ENCODE assay signal across 1 cellular context in the genomic region with DNA sequence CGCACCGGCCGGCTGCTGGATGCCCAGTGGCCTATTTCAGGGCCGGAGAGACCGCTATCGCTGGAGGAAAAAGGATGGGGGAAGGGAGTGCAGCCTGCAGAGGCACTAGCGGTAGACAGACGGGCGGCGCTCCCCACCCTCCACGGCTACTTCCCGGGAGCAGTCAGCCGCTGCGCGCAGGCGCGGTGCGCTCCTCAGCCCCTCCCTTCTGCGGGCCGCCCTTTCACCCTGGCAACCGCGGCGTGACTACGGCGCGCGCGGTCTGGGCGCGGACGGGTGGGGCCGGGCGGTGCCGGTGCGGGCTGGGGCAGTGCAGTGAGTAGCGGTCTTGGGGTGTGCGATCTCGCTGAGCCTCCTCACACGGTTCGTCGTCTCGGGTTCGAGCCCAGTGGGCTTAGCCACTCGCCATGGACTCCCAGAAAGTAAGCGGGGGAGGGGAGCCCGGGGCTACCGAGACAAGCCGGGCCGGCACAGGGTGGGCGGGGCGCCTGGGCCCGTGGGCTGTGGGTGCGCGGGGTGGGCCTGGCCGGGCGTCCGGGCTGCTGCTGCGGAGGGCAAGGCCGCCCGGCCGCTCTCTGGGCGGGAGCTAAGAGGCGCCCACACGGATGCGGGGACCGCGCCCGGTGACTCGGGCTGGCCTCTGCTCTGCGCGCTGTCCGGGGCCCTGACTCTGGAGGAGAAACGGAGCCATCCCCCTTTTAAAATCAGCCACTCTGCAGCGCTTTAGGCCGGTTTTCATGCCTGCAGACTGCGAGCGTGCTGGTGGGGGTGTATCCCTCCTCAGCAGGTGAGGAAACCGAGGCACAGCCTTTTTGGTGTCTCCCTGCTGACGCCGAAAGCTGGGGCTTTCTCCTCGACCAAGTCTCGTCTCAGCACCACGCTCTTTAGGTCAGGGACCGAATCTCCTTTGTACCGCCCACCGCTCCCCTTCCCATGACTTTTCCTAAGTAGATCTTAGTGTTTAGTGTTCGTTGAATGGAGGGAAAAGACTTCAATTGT.
TF ChIP-seq lines count a peak whose summit lies in the region.

A gene (plus strand): TSS at position 221 of the 999 bp plus-strand sequence. CDS start 187 bp downstream, at position 408.

TF ChIP-seq in HepG2, 621 proteins besides CTCF, POLR2A, EP300 and RAD21 (continued from another document and continues in another):
- TF ChIP-seq, protein P1, sequence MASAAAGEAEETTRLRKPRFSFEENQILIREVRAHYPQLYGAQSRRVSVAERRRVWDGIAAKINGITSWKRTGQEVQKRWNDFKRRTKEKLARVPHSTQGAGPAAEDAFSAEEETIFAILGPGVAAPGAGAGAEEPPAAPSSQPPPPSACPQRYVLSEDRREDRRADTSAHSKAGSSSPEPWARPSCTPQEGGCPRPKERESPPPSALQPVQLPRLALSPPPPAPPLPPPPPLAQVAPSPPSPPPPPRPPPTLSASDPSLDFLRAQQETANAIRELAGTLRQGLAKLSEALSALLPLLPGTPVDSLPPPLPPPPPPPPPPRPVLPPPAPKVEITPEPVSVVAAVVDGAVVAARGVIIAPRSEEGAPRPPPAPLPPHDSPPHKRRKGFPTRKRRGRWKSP (CRISPR knock-in tag; IDR thresholded peaks at IDR 0.05) = peak; percentile 58; the same call in 1 of the 2 replicates
- TF ChIP-seq ZEB1 (IDR thresholded peaks at IDR 0.05; ENCODE audit: insufficient replicate concordance, low read depth) (no peak), ZNF431 (CRISPR knock-in tag; IDR thresholded peaks at IDR 0.05; ENCODE audit: borderline replicate concordance, low read depth) (peak; percentile 46; the same call in 1 of the 2 replicates), MYC (CRISPR knock-in tag; IDR thresholded peaks at IDR 0.05; ENCODE audit: borderline replicate concordance) (peak; percentile 78), SOX6 (IDR thresholded peaks at IDR 0.05) (no peak), SOX6 (CRISPR knock-in tag; IDR thresholded peaks at IDR 0.05) (peak; percentile 62), ETV6 (CRISPR knock-in tag; conservative IDR thresholded peaks at IDR 0.05) (no peak), MEIS1 (CRISPR knock-in tag; IDR thresholded peaks at IDR 0.05; ENCODE audit: borderline replicate concordance) (0 out of 2 replicates have a peak, but pooled peaks have one; percentile 67), RFXAP (CRISPR knock-in tag; IDR thresholded peaks at IDR 0.05; ENCODE audit: borderline replicate concordance) (peak; percentile 62; the same call in 1 of the 2 replicates), ZNF629 (CRISPR knock-in tag; conservative IDR thresholded peaks at IDR 0.05) (peak; percentile 24; the same call in 1 of the 2 replicates), FOXA3 (CRISPR knock-in tag; IDR thresholded peaks at IDR 0.05) (peak; percentile 38; the same call in 1 of the 2 replicates), ISX (CRISPR knock-in tag; conservative IDR thresholded peaks at IDR 0.05) (no peak), ZNF563 (CRISPR knock-in tag; IDR thresholded peaks at IDR 0.05) (peak; percentile 24), MBD4 (IDR thresholded peaks at IDR 0.05; ENCODE audit: borderline replicate concordance, low read length) (no peak), ZFAT (CRISPR knock-in tag; conservative IDR thresholded peaks at IDR 0.05) (no peak), NR2F6 (IDR thresholded peaks at IDR 0.05) (no peak), NR2F6 (CRISPR knock-in tag; IDR thresholded peaks at IDR 0.05) (peak; percentile 43; the same call in 1 of the 2 replicates), ARHGAP35 (CRISPR knock-in tag; IDR thresholded peaks at IDR 0.05; ENCODE audit: borderline replicate concordance) (no peak; the same call in 1 of the 2 replicates), ZNF589 (CRISPR knock-in tag; conservative IDR thresholded peaks at IDR 0.05) (no peak), ZNF30 (CRISPR knock-in tag; IDR thresholded peaks at IDR 0.05) (0 out of 2 replicates have a peak, but pooled peaks have one; percentile 4), DNMT3B (CRISPR knock-in tag; conservative IDR thresholded peaks at IDR 0.05) (no peak), ZKSCAN1 (IDR thresholded peaks at IDR 0.05; ENCODE audit: low read length) (no peak), HOXA3 (CRISPR knock-in tag; IDR thresholded peaks at IDR 0.05) (peak; percentile 48; the same call in 1 of the 2 replicates), RXRB (CRISPR knock-in tag; IDR thresholded peaks at IDR 0.05; ENCODE audit: borderline replicate concordance) (peak; percentile 32; the same call in 1 of the 2 replicates), ASH2L (IDR thresholded peaks at IDR 0.05; ENCODE audit: insufficient read length, low read depth, low read length) (peak; percentile 76), ZBTB38 (CRISPR knock-in tag; IDR thresholded peaks at IDR 0.05) (peak; percentile 47), KLF9 (CRISPR knock-in tag; IDR thresholded peaks at IDR 0.05; ENCODE audit: low read depth) (0 out of 2 replicates have a peak, but pooled peaks have one; percentile 41)
- TF ChIP-seq, protein P2, sequence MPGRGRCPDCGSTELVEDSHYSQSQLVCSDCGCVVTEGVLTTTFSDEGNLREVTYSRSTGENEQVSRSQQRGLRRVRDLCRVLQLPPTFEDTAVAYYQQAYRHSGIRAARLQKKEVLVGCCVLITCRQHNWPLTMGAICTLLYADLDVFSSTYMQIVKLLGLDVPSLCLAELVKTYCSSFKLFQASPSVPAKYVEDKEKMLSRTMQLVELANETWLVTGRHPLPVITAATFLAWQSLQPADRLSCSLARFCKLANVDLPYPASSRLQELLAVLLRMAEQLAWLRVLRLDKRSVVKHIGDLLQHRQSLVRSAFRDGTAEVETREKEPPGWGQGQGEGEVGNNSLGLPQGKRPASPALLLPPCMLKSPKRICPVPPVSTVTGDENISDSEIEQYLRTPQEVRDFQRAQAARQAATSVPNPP (CRISPR knock-in tag; IDR thresholded peaks at IDR 0.05) = peak; percentile 82; the same call in 1 of the 2 replicates
- TF ChIP-seq, protein P3, sequence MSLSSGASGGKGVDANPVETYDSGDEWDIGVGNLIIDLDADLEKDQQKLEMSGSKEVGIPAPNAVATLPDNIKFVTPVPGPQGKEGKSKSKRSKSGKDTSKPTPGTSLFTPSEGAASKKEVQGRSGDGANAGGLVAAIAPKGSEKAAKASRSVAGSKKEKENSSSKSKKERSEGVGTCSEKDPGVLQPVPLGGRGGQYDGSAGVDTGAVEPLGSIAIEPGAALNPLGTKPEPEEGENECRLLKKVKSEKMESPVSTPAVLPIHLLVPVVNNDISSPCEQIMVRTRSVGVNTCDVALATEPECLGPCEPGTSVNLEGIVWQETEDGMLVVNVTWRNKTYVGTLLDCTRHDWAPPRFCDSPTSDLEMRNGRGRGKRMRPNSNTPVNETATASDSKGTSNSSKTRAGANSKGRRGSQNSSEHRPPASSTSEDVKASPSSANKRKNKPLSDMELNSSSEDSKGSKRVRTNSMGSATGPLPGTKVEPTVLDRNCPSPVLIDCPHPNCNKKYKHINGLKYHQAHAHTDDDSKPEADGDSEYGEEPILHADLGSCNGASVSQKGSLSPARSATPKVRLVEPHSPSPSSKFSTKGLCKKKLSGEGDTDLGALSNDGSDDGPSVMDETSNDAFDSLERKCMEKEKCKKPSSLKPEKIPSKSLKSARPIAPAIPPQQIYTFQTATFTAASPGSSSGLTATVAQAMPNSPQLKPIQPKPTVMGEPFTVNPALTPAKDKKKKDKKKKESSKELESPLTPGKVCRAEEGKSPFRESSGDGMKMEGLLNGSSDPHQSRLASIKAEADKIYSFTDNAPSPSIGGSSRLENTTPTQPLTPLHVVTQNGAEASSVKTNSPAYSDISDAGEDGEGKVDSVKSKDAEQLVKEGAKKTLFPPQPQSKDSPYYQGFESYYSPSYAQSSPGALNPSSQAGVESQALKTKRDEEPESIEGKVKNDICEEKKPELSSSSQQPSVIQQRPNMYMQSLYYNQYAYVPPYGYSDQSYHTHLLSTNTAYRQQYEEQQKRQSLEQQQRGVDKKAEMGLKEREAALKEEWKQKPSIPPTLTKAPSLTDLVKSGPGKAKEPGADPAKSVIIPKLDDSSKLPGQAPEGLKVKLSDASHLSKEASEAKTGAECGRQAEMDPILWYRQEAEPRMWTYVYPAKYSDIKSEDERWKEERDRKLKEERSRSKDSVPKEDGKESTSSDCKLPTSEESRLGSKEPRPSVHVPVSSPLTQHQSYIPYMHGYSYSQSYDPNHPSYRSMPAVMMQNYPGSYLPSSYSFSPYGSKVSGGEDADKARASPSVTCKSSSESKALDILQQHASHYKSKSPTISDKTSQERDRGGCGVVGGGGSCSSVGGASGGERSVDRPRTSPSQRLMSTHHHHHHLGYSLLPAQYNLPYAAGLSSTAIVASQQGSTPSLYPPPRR (CRISPR knock-in tag; IDR thresholded peaks at IDR 0.05; ENCODE audit: borderline replicate concordance) = peak; percentile 58; the same call in 1 of the 2 replicates
- TF ChIP-seq, protein P4, sequence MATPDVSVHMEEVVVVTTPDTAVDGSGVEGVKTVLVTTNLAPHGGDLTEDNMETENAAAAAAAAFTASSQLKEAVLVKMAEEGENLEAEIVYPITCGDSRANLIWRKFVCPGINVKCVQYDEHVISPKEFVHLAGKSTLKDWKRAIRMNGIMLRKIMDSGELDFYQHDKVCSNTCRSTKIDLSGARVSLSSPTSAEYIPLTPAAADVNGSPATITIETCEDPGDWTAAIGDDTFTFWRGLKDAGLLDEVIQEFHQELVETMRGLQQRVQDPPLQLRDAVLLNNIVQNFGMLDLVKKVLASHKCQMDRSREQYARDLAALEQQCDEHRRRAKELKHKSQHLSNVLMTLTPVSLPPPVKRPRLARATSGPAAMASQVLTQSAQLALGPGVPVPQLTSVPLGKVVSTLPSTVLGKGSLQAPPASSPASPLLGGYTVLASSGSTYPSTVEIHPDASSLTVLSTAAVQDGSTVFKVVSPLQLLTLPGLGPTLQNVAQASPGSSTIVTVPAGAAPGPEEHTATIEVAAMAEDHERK (CRISPR knock-in tag; IDR thresholded peaks at IDR 0.05; ENCODE audit: low read depth) = 0 out of 2 replicates have a peak, but pooled peaks have one; percentile 48
- TF ChIP-seq, protein P5, sequence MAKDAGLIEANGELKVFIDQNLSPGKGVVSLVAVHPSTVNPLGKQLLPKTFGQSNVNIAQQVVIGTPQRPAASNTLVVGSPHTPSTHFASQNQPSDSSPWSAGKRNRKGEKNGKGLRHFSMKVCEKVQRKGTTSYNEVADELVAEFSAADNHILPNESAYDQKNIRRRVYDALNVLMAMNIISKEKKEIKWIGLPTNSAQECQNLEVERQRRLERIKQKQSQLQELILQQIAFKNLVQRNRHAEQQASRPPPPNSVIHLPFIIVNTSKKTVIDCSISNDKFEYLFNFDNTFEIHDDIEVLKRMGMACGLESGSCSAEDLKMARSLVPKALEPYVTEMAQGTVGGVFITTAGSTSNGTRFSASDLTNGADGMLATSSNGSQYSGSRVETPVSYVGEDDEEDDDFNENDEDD (CRISPR knock-in tag; IDR thresholded peaks at IDR 0.05; ENCODE audit: borderline replicate concordance) = peak; percentile 74; the same call in 1 of the 2 replicates
- TF ChIP-seq, protein P6, sequence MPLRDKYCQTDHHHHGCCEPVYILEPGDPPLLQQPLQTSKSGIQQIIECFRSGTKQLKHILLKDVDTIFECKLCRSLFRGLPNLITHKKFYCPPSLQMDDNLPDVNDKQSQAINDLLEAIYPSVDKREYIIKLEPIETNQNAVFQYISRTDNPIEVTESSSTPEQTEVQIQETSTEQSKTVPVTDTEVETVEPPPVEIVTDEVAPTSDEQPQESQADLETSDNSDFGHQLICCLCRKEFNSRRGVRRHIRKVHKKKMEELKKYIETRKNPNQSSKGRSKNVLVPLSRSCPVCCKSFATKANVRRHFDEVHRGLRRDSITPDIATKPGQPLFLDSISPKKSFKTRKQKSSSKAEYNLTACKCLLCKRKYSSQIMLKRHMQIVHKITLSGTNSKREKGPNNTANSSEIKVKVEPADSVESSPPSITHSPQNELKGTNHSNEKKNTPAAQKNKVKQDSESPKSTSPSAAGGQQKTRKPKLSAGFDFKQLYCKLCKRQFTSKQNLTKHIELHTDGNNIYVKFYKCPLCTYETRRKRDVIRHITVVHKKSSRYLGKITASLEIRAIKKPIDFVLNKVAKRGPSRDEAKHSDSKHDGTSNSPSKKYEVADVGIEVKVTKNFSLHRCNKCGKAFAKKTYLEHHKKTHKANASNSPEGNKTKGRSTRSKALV (CRISPR knock-in tag; IDR thresholded peaks at IDR 0.05) = 0 out of 2 replicates have a peak, but pooled peaks have one; percentile 54
- TF ChIP-seq, protein P7, sequence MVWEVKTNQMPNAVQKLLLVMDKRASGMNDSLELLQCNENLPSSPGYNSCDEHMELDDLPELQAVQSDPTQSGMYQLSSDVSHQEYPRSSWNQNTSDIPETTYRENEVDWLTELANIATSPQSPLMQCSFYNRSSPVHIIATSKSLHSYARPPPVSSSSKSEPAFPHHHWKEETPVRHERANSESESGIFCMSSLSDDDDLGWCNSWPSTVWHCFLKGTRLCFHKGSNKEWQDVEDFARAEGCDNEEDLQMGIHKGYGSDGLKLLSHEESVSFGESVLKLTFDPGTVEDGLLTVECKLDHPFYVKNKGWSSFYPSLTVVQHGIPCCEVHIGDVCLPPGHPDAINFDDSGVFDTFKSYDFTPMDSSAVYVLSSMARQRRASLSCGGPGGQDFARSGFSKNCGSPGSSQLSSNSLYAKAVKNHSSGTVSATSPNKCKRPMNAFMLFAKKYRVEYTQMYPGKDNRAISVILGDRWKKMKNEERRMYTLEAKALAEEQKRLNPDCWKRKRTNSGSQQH (CRISPR knock-in tag; IDR thresholded peaks at IDR 0.05; ENCODE audit: low read depth) = peak; percentile 78; the same call in 1 of the 2 replicates
- TF ChIP-seq, protein P8, sequence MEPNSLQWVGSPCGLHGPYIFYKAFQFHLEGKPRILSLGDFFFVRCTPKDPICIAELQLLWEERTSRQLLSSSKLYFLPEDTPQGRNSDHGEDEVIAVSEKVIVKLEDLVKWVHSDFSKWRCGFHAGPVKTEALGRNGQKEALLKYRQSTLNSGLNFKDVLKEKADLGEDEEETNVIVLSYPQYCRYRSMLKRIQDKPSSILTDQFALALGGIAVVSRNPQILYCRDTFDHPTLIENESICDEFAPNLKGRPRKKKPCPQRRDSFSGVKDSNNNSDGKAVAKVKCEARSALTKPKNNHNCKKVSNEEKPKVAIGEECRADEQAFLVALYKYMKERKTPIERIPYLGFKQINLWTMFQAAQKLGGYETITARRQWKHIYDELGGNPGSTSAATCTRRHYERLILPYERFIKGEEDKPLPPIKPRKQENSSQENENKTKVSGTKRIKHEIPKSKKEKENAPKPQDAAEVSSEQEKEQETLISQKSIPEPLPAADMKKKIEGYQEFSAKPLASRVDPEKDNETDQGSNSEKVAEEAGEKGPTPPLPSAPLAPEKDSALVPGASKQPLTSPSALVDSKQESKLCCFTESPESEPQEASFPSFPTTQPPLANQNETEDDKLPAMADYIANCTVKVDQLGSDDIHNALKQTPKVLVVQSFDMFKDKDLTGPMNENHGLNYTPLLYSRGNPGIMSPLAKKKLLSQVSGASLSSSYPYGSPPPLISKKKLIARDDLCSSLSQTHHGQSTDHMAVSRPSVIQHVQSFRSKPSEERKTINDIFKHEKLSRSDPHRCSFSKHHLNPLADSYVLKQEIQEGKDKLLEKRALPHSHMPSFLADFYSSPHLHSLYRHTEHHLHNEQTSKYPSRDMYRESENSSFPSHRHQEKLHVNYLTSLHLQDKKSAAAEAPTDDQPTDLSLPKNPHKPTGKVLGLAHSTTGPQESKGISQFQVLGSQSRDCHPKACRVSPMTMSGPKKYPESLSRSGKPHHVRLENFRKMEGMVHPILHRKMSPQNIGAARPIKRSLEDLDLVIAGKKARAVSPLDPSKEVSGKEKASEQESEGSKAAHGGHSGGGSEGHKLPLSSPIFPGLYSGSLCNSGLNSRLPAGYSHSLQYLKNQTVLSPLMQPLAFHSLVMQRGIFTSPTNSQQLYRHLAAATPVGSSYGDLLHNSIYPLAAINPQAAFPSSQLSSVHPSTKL (CRISPR knock-in tag; IDR thresholded peaks at IDR 0.05) = peak; percentile 53
